ENCODE assay signal across 24 cellular contexts in the genomic region with DNA sequence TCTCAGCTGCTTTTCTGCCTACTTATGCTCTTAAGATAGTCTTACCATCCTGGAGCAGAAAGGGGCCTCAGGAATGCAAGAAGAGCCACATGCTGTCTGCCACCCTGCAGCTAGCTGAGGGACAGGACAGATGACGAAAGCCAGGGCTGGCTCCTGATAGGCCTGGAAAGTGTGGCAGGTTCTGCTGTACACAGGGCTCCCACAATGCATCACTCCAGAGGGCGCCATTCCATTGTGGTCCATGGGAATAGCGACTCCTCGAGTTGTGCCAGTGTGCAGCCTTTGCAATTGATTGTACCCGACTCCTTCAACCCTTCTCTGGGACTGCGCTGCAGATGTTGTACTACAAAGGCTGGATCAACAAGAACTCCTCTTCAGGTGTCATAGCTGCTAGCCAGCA. TPM values are rescaled to one million over a fixed set of nuclear protein-coding genes. Genes with fewer than 3 reads are reported as not detected.
A peak's percentile ranks its signal among the peaks of the same experiment; 100 is the strongest.
DNase-seq lines count a peak whose midpoint lies in the region; ATAC-seq and TF ChIP-seq lines count a peak whose summit lies in the region.
"Had no signal": no experiment of that assay in that cellular context is flagged by ENCODE, and none has a peak within 500 bp of the region (broad histone marks: within the 10 kb centered on the region; RNA-seq: fewer than 3 reads in every experiment).

No MANE protein-coding gene starts in this region.

- TF ChIP-seq EP300 in SK-N-SH (IDR thresholded peaks at IDR 0.05; ENCODE audit: borderline replicate concordance in 1 of 2, low read depth in 1 of 2, low read length in 1 of 2) = no peak

- H3K9me2 ChIP-seq in HCT116 (ENCODE audit: insufficient read depth) (no peaks in the 10 kb centered on the region), SK-N-SH (no peaks in the 10 kb centered on the region)

- no peak overlapping the region for H3K9ac ChIP-seq in HCT116 (ENCODE audit: low read length)
- no peak overlapping the region for H3K9ac ChIP-seq in SK-N-SH
- H3K9ac ChIP-seq in neuronal stem cell (ENCODE audit: low read depth, low read length, poor library complexity) = no peak overlapping the region
- H3K9ac ChIP-seq: BLaER1 treated with 17β-estradiol and CSF1 and Interleukin-3, amounts not matched to agents 10 nM and 100 nM had no signal

- ATAC-seq in HCT116 (peak; percentile 73), HG02938 (IDR thresholded peaks at IDR 0.05; ENCODE audit: unreplicated experiment) (no peak), GM18867 (IDR thresholded peaks at IDR 0.05; ENCODE audit: unreplicated experiment) (no peak), GM19397 (IDR thresholded peaks at IDR 0.05; ENCODE audit: unreplicated experiment) (no peak)
- ATAC-seq: PC-3 had no signal

- in situ Hi-C loops in KBM-7 (cut with MboI; ENCODE audit: low pct_unique_long_range_greater_than_20kb, low sequenced_read_pairs) = no loop called here

- H2AK5ac ChIP-seq in neuronal stem cell (ENCODE audit: low read depth, low read length) = no peak overlapping the region

- H3K4ac ChIP-seq in neuronal stem cell (ENCODE audit: low read length) = no peak overlapping the region

- H2BK12ac ChIP-seq in neuronal stem cell (ENCODE audit: low read length) = no peak overlapping the region

- no peak for TF ChIP-seq RAD21 in HCT116 (IDR thresholded peaks at IDR 0.05; ENCODE audit: low read depth)
- TF ChIP-seq RAD21 in SK-N-SH (IDR thresholded peaks at IDR 0.05; ENCODE audit: low read length) = no peak

- POLR2A ChIA-PET in HCT116 (lab: Charles Lee) = no interaction called here
- POLR2A ChIA-PET in SK-N-SH (lab: Yijun Ruan, JAX) = no interaction called here

- H3K4me2 ChIP-seq in HCT116 (ENCODE audit: low read length) (no peak overlapping the region), SK-N-SH (no peak overlapping the region), neuronal stem cell (ENCODE audit: insufficient read depth, low read length, poor library complexity, severe bottlenecking) (no peak overlapping the region)
- H3K4me2 ChIP-seq: BLaER1 treated with 17β-estradiol and CSF1 and Interleukin-3, amounts not matched to agents 10 nM and 100 nM had no signal

- H4K8ac ChIP-seq in neuronal stem cell (ENCODE audit: low read depth, low read length) = no peak overlapping the region

- no peak overlapping the region for H4K91ac ChIP-seq in neuronal stem cell (ENCODE audit: low read depth, low read length, poor library complexity)

- H2BK15ac ChIP-seq in neuronal stem cell (ENCODE audit: low read length) = no peak overlapping the region

- no peak overlapping the region for H2BK120ac ChIP-seq in neuronal stem cell (ENCODE audit: low read depth, low read length)

- H3K79me1 ChIP-seq in neuronal stem cell (ENCODE audit: low read depth, low read length) = peaks cover 2% of the 10 kb centered on the region

- TF ChIP-seq POLR2A in HCT116 (IDR thresholded peaks at IDR 0.05; ENCODE audit: borderline replicate concordance, extremely low read depth, insufficient read depth, insufficient read length) = no peak

- H3K4me1 ChIP-seq in HCT116 (ENCODE audit: control insufficient read depth in 1 of 2, insufficient read depth in 2 of 2, low read length in 2 of 2) (peaks cover 2 to 10% of the 10 kb centered on the region in 2 experiments; a peak in 3 of 4 replicates), SK-N-SH (ENCODE audit: control insufficient read depth in 1 of 2, insufficient read depth in 2 of 2, low read depth in 1 of 2, low read length in 1 of 2) (no peaks in the 10 kb centered on the region; a peak in 1 of 4 replicates), neuronal stem cell (ENCODE audit: control insufficient read depth in 2 of 2, insufficient read depth in 1 of 2, low read depth in 1 of 2, low read length in 2 of 2) (peaks cover 4 to 15% of the 10 kb centered on the region in 2 donors)
- H3K4me1 ChIP-seq: Caco-2 had no signal

- TF ChIP-seq CTCF in HCT116 (IDR thresholded peaks at IDR 0.05 in 2 of 3, conservative IDR thresholded peaks at IDR 0.05 in 1 of 3; ENCODE audit: borderline replicate concordance in 1 of 3, insufficient read depth in 1 of 3, low read depth in 2 of 3, low read length in 2 of 3) (no peak), SK-N-SH (IDR thresholded peaks at IDR 0.05) (no peak)

- WGBS in SK-N-SH (ENCODE audit: low lambda C conversion rate) = 32% methylated on average over 5 of the region's 6 CpGs
- WGBS in neuronal stem cell (ENCODE audit: extremely low coverage in 2 of 2, insufficient read length in 2 of 2, insufficient replicate concordance in 1 of 2), 2 donors = no CpG with 5 or more reads among the region's 6 CpGs

- intact Hi-C loops in HCT116 (cut with micrococcal nuclease) = no loop called here

- H3F3A ChIP-seq in SK-N-SH (replicated peaks; ENCODE audit: insufficient read depth) = no peaks in the 10 kb centered on the region

- no peak overlapping the region for H2BK5ac ChIP-seq in neuronal stem cell (ENCODE audit: low read length)

- BruUV-seq in HCT116 (replicated peaks; lab: Mats Ljungman, UMichigan) = no TSS peak

- H3K9me3 ChIP-seq in HCT116 (ENCODE audit: control insufficient read depth in 1 of 2, insufficient read depth in 1 of 2, low read depth in 1 of 2, low read length in 2 of 2) (no peaks in the 10 kb centered on the region), SK-N-SH (no peaks in the 10 kb centered on the region), neuronal stem cell (replicated peaks in 1 of 2; ENCODE audit: control insufficient read depth in 2 of 2, insufficient read depth in 1 of 2, low read depth in 1 of 2, low read length in 2 of 2) (no peaks in the 10 kb centered on the region)
- H3K9me3 ChIP-seq: BLaER1 treated with 17β-estradiol and CSF1 and Interleukin-3, amounts not matched to agents 10 nM and 100 nM; Caco-2 had no signal

- H3K27ac ChIP-seq in HCT116 (ENCODE audit: low read depth, low read length) (no peak overlapping the region), SK-N-SH (ENCODE audit: low read depth in 2 of 2, low read length in 1 of 2) (no peak overlapping the region), neuronal stem cell (replicated peaks; ENCODE audit: low read length) (no peak overlapping the region)
- H3K27ac ChIP-seq: BLaER1 treated with 17β-estradiol and CSF1 and Interleukin-3, amounts not matched to agents 10 nM and 100 nM had no signal

- H3K23ac ChIP-seq in neuronal stem cell (ENCODE audit: low read depth, low read length, poor library complexity) = no peak overlapping the region

- H3K18ac ChIP-seq in neuronal stem cell (ENCODE audit: low read length) = no peak overlapping the region

- DNase-seq in HCT116 (ENCODE audit: low read depth, low spot score) = no peak
- DNase-seq in M059J (ENCODE audit: low read depth) = peak; percentile 2
- DNase-seq in SK-N-SH = peak; percentile 38
- no peak for DNase-seq in neuronal stem cell (ENCODE audit: low spot score)
- DNase-seq in KBM-7 = no peak
- DNase-seq: ACHN; CD4-positive, alpha-beta memory T cell; DMS 273 treated with DMSO at 0.1 percent for 48 hours; DND-41; GOT3; MV-4-11; NCI-H1694; NCI-H2081; NCI-H2171 treated with DMSO at 0.1 percent for 48 hours; NCI-H524 treated with DMSO at 0.1 percent for 48 hours; PC-3; SHP77; T-helper 1 cell had no signal

- H3K4me3 ChIP-seq in HCT116 (replicated peaks in 1 of 2; ENCODE audit: low read depth in 1 of 2, low read length in 2 of 2) (no peak overlapping the region), SK-N-SH (ENCODE audit: low read depth in 2 of 2, low read length in 1 of 2) (no peak overlapping the region), neuronal stem cell (ENCODE audit: low read length in 2 of 2) (no peak overlapping the region)
- H3K4me3 ChIP-seq: BLaER1 treated with 17β-estradiol and CSF1 and Interleukin-3, amounts not matched to agents 10 nM and 100 nM had no signal

- H3K14ac ChIP-seq in neuronal stem cell (ENCODE audit: low read length) = no peak overlapping the region

- H3K27me3 ChIP-seq in HCT116 (ENCODE audit: insufficient read depth, low read length) (peaks cover 7% of the 10 kb centered on the region), SK-N-SH (ENCODE audit: insufficient read depth) (no peaks in the 10 kb centered on the region; the same call in 1 of the 2 replicates), neuronal stem cell (ENCODE audit: control insufficient read depth in 3 of 3, insufficient read depth in 3 of 3, low read depth in 1 of 3, low read length in 3 of 3) (peaks cover 0 to 11% (median 0%) of the 10 kb centered on the region in 3 experiments)
- H3K27me3 ChIP-seq: BLaER1 treated with 17β-estradiol and CSF1 and Interleukin-3, amounts not matched to agents 10 nM and 100 nM had no signal

- H2AFZ ChIP-seq in HCT116 (ENCODE audit: low read depth, low read length, poor library complexity, severe bottlenecking) (peak overlapping the region; percentile 21), SK-N-SH (ENCODE audit: low read depth) (no peak overlapping the region), neuronal stem cell (ENCODE audit: low read length) (peak overlapping the region; percentile 6)

- CTCF ChIA-PET in HCT116 (lab: Charles Lee) (interaction anchor here (1.2 kb wide), 1 partner anchor 8 kb away, joined by 3 read pairs; no protein-coding TSS in a partner anchor), SK-N-SH (lab: Yijun Ruan, JAX) (interaction anchor here (0.5 to 1.2 kb wide), 4 partner anchors 19 to 157 kb away, joined by 3 read pairs; no protein-coding TSS in a partner anchor)

- H4K20me1 ChIP-seq in HCT116 (ENCODE audit: insufficient read depth) (no peaks in the 10 kb centered on the region), SK-N-SH (ENCODE audit: insufficient read depth) (no peaks in the 10 kb centered on the region)
- H4K20me1 ChIP-seq: BLaER1 treated with 17β-estradiol and CSF1 and Interleukin-3, amounts not matched to agents 10 nM and 100 nM had no signal

- H3K79me2 ChIP-seq in HCT116 (ENCODE audit: insufficient read depth, low read length) (no peaks in the 10 kb centered on the region), SK-N-SH (ENCODE audit: insufficient read depth) (no peaks in the 10 kb centered on the region)

- RAD21 ChIA-PET in HCT116 (lab: Charles Lee; ENCODE audit: low non-redundant PET in 1 of 2, low total read pairs in 2 of 2, uncharacterized antibody in 2 of 2, unreplicated experiment in 2 of 2) = no interaction called here

- H3K36me3 ChIP-seq in HCT116 (ENCODE audit: control insufficient read depth in 1 of 2, insufficient read depth in 2 of 2, low read length in 2 of 2) = no peaks in the 10 kb centered on the region
- H3K36me3 ChIP-seq in SK-N-SH (replicated peaks in 1 of 2; ENCODE audit: control insufficient read depth in 1 of 2, insufficient read depth in 2 of 2, low read length in 1 of 2) = no peaks in the 10 kb centered on the region
- H3K36me3 ChIP-seq in neuronal stem cell (replicated peaks in 1 of 2; ENCODE audit: control insufficient read depth in 2 of 2, insufficient read depth in 2 of 2, low read length in 2 of 2) = no peaks in the 10 kb centered on the region
- H3K36me3 ChIP-seq: BLaER1 treated with 17β-estradiol and CSF1 and Interleukin-3, amounts not matched to agents 10 nM and 100 nM had no signal

TF ChIP-seq in SK-N-SH, 30 proteins besides CTCF, POLR2A, EP300 and RAD21 (continues in another document):
- no peak for TF ChIP-seq FOXJ3 (CRISPR knock-in tag; IDR thresholded peaks at IDR 0.05)

RNA-seq across cellular contexts. Expression of a gene that starts 11.2 kb away (rescaled TPM):
- not detected for total RNA-seq in HCT116 (2021; ENCODE audit: unreplicated experiment)
- polyA plus RNA-seq in HCT116 (2012) = 0.01 TPM in 1 of 2 replicates, not detected in the other
- total RNA-seq in M059J (2014; rRNA removed; shearing (Covaris generic)) = not detected in 2 replicates
- polyA plus RNA-seq in SK-N-SH (2012; rRNA removed) = not detected in 2 replicates
- not detected in 2 replicates for polyA plus RNA-seq in SK-N-SH (2012; cell fraction: cytosol; rRNA removed)
- polyA plus RNA-seq in SK-N-SH (2012; cell fraction: nucleus; rRNA removed) = not detected in 2 replicates
- 1.7 TPM for polyA plus RNA-seq in neuronal stem cell (2013, experiment 1 of 2)
- polyA plus RNA-seq in neuronal stem cell (2013, experiment 2 of 2) = 1.7 TPM
- total RNA-seq: Caco-2; CD4-positive, alpha-beta memory T cell; G401; PC-3 had no signal

Comparison
In these comparisons a context has a peak if more than half of its experiments do, and no peak if none do; other contexts are left out.
1. DNase-seq: peak in M059J (single experiment) and SK-N-SH (single experiment); none in HCT116 (single experiment), neuronal stem cell (single experiment) and KBM-7 (single experiment).